ENCODE assay signal across 24 cellular contexts in the genomic region with DNA sequence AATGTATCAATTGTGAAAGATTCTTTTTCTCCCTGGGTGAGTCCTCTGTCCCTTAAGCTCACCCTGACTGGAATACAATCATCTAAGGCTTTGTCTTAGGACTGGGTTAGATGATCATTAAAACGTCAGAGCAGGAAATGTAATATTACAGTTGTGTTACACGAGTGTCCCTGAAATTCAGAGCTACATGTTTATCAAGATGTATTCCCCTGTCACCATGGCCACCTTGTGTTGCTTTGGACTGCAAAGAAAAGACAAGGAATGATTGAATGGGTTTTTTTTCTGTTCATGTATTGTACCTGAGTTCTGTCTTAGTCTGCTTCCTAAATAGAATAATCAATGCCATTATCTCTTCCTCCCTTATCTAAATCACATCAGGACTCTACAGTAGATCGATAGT.
"Had no signal": no experiment of that assay in that cellular context is flagged by ENCODE, and none has a peak within 500 bp of the region (broad histone marks: within the 10 kb centered on the region; RNA-seq: fewer than 3 reads in every experiment).

No MANE protein-coding gene starts in this region.

- H3K36me3 ChIP-seq: gastrocnemius medialis, heart left ventricle, left lung, neutrophil, pancreas, right lobe of liver, thoracic aorta, tibial nerve, upper lobe of left lung, uterus had no signal

- H3K4me1 ChIP-seq: gastrocnemius medialis, heart left ventricle, left lung, pancreas, right lobe of liver, tibial nerve, upper lobe of left lung, uterus had no signal

- H3K9me3 ChIP-seq: gastrocnemius medialis, neutrophil, pancreas, right lobe of liver, thoracic aorta, upper lobe of left lung, uterus had no signal

- H3K27ac ChIP-seq: dorsolateral prefrontal cortex, epithelial cell of prostate, gastrocnemius medialis, heart left ventricle, hepatocyte, left lung, neutrophil, pancreas, right lobe of liver, thoracic aorta, tibial nerve, upper lobe of left lung, uterus had no signal

- H3K27me3 ChIP-seq: gastrocnemius medialis, heart left ventricle, hepatocyte, left lung, neutrophil, pancreas, right lobe of liver, tibial nerve, upper lobe of left lung, uterus had no signal

- FAIRE-seq: kidney, pancreas, small intestine had no signal

- ATAC-seq: esophagus mucosa; gastrocnemius medialis; heart left ventricle; left lung; natural killer cell; right lobe of liver; stimulated activated naive B cell treated with anti-CD40 and anti-IgM and Interleukin-4, amounts not matched to agents 10 μg/mL and 1 μg/mL and 100 μg/mL, for 72 hours had no signal

- H3K4me3 ChIP-seq: dorsolateral prefrontal cortex, gastrocnemius medialis, heart left ventricle, hepatocyte, left lung, pancreas, right lobe of liver, thoracic aorta, tibial nerve, upper lobe of left lung, uterus had no signal

- H2AFZ ChIP-seq: hepatocyte had no signal

- H3K79me2 ChIP-seq: hepatocyte had no signal

- H3K4me2 ChIP-seq: hepatocyte had no signal

- DNase-seq: cortex of kidney; dorsolateral prefrontal cortex; effector CD4-positive, alpha-beta T cell; foreskin fibroblast; gastrocnemius medialis; heart left ventricle; kidney; left lung; mesendoderm; natural killer cell; pancreas; right lobe of liver; small intestine; stimulated activated CD4-positive, alpha-beta T cell treated with anti-CD3 and anti-CD28 coated beads, Interleukin-15, amount 100 ng/mL, for 24 hours; stimulated activated CD4-positive, alpha-beta T cell treated with anti-CD3 and anti-CD28 coated beads, Interleukin-2, amount 100 ng/mL, for 48 hours; stimulated activated naive B cell treated with anti-CD40 and anti-IgM and Interleukin-4, amounts not matched to agents 10 μg/mL and 1 μg/mL and 100 μg/mL, for 72 hours; upper lobe of left lung; uterus had no signal
